In the genomic region with DNA sequence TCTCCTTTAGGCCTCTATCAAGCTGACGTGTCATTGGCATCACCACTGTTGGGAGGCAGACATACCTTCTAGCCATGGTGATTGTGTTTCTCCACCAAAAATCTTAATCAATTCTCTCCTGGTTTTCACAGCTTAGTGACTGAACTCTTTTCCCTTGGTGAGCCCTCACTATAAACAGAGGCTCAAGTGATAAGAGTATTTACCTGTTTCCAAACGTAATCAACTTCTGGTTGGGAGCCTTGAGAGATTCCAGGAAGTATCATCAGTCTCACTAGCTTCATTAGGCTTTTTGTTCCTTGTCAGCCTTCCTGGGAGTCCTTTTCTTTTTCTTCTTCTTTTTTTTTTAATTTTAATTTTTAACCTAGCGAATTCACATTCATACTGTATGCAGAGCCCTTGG, we compare ENCODE assay signal across 18 cellular contexts. TPM values are rescaled to one million over a fixed set of nuclear protein-coding genes. Genes with fewer than 3 reads are reported as not detected.
A peak's percentile ranks its signal among the peaks of the same experiment; 100 is the strongest.
DNase-seq lines count a peak whose midpoint lies in the region; ATAC-seq, FAIRE-seq and TF ChIP-seq lines count a peak whose summit lies in the region.
"Had no signal": no experiment of that assay in that cellular context is flagged by ENCODE, and none has a peak within 500 bp of the region (broad histone marks: within the 10 kb centered on the region; RNA-seq: fewer than 3 reads in every experiment).

No MANE protein-coding gene starts in this region.

- H3K4me3 ChIP-seq in K562 (no peak overlapping the region), right lobe of liver (no peak overlapping the region), smooth muscle cell (no peak overlapping the region)
- H3K4me3 ChIP-seq: GM23248, MG63 had no signal

- H3F3A ChIP-seq in smooth muscle cell (ENCODE audit: low read depth): no peaks in the 10 kb centered on the region

- H3K9me3 ChIP-seq in K562 (replicated peaks; ENCODE audit: control insufficient read depth, insufficient read depth, low read depth, low read length) (no peaks in the 10 kb centered on the region), right lobe of liver (no peaks in the 10 kb centered on the region), smooth muscle cell (replicated peaks; ENCODE audit: low read depth) (no peaks in the 10 kb centered on the region)
- H3K9me3 ChIP-seq: Caco-2, MG63 had no signal

- H3K27ac Mint-ChIP-seq in HFFc6: peak overlapping the region; percentile 56; the same call in 1 of the 2 replicates

- ATAC-seq in K562: no peak
- peak; percentile 31 to 56 (median 46) for ATAC-seq in right lobe of liver

- WGBS in K562 (ENCODE audit: insufficient coverage, low coverage, missing lambda C conversion rate): 69% methylated on average over 3 of the region's 3 CpGs
- 57% methylated on average over 3 of the region's 3 CpGs for WGBS in right lobe of liver (ENCODE audit: insufficient coverage, low coverage, low lambda C conversion rate, missing lambda C conversion rate)
- 90% methylated on average over 3 of the region's 3 CpGs for WGBS in smooth muscle cell (ENCODE audit: low lambda C conversion rate)

- H3K27me3 Mint-ChIP-seq in HFFc6 (ENCODE audit: insufficient read depth): peaks cover 2% of the 10 kb centered on the region; the same call in 1 of the 2 replicates

- H3K4me1 Mint-ChIP-seq in HFFc6 (ENCODE audit: low read depth): peaks cover 41% of the 10 kb centered on the region

- H4K20me1 ChIP-seq in K562 (replicated peaks; ENCODE audit: control insufficient read depth, insufficient read depth, low read length): no peaks in the 10 kb centered on the region
- H4K20me1 ChIP-seq in smooth muscle cell (ENCODE audit: low read depth): peaks cover 96% of the 10 kb centered on the region

- CTCF ChIA-PET in K562 (lab: Yijun Ruan, JAX; ENCODE audit: low intra/inter-chr PET ratio): no interaction called here

- no peak for DNase-seq in HFFc6
- DNase-seq in K562 (ENCODE audit: extremely low read depth in 1 of 4, low spot score in 3 of 4): no peak
- DNase-seq in right lobe of liver: no peak
- DNase-seq in smooth muscle cell (lab: John Stamatoyannopoulos, UW; ENCODE audit: unreplicated experiment): no peak
- DNase-seq in COLO668 (lab: John Stamatoyannopoulos, UW; ENCODE audit: unreplicated experiment): no peak
- no peak for DNase-seq in activated CD4-positive, alpha-beta T cell treated with anti-CD3 and anti-CD28 coated beads, Interleukin-2, amount 50 U/mL, for 1 hour
- no peak for DNase-seq in GM19240 (ENCODE audit: insufficient read length, low spot score)
- no peak for DNase-seq in occipital lobe (lab: John Stamatoyannopoulos, UW)
- DNase-seq: Caco-2; GM23248; MG63; NCI-H1092; NCI-H2107; NCI-H226; NCI-H526; NK-92 treated with Interleukin-12 subunit alpha and Interleukin-12 subunit beta, amount 100 ng/mL, for 24 hours; RPMI8226 had no signal

- H3K4me1 ChIP-seq in K562 (replicated peaks in 1 of 2; ENCODE audit: control insufficient read depth in 2 of 2, insufficient read depth in 2 of 2, low read length in 2 of 2) (no peaks in the 10 kb centered on the region), right lobe of liver (peaks cover 0 to 43% (median 10%) of the 10 kb centered on the region in 4 donors), smooth muscle cell (ENCODE audit: low read depth) (peaks cover 8% of the 10 kb centered on the region)
- H3K4me1 ChIP-seq: Caco-2 had no signal

- POLR2A ChIA-PET in K562 (lab: Yijun Ruan, JAX): interaction anchor here (0.6 kb wide), 1 partner anchor 31 kb away, joined by 3 read pairs; no protein-coding TSS in a partner anchor

- no peaks in the 10 kb centered on the region for H3K9me3 Mint-ChIP-seq in HFFc6

- H3K4me2 ChIP-seq in K562 (ENCODE audit: insufficient read depth, low read length) (no peak overlapping the region), smooth muscle cell (peak overlapping the region; percentile 62)

- TF ChIP-seq CTCF in HFFc6 (IDR thresholded peaks at IDR 0.05) (no peak), K562 (IDR thresholded peaks at IDR 0.05 in 2 of 3, conservative IDR thresholded peaks at IDR 0.05 in 1 of 3; ENCODE audit: insufficient read depth in 2 of 3, low read depth in 1 of 3, low read length in 3 of 3) (no peak), right lobe of liver (IDR thresholded peaks at IDR 0.05) (no peak), smooth muscle cell (IDR thresholded peaks at IDR 0.05; ENCODE audit: borderline replicate concordance, insufficient read depth, poor library complexity, severe bottlenecking) (no peak)

- TF ChIP-seq EP300 in K562 (IDR thresholded peaks at IDR 0.05; ENCODE audit: low read length): no peak

- no peak overlapping the region for H3K4me3 Mint-ChIP-seq in HFFc6

- TF ChIP-seq POLR2A in K562 (conservative IDR thresholded peaks at IDR 0.05) (no peak), right lobe of liver (IDR thresholded peaks at IDR 0.05) (no peak)

- FAIRE-seq in K562 (lab: Jason Lieb, UNC): no peak

- H3K9me1 ChIP-seq in K562 (ENCODE audit: control insufficient read depth, insufficient read depth, low read length): no peaks in the 10 kb centered on the region

- peaks cover 22% of the 10 kb centered on the region for H3K36me3 Mint-ChIP-seq in HFFc6 (ENCODE audit: low read depth)

- H3K27ac ChIP-seq in K562 (ENCODE audit: extremely low read depth, low read depth, low read length): peak overlapping the region; percentile 12; the same call in 1 of the 3 replicates
- H3K27ac ChIP-seq in right lobe of liver: peak overlapping the region in 2 of 3 donors; percentile 35 to 82
- peak overlapping the region; percentile 71 for H3K27ac ChIP-seq in smooth muscle cell (ENCODE audit: low read depth)
- H3K27ac ChIP-seq: C4-2B, GM23248 had no signal

- BruUV-seq in K562 (replicated peaks; lab: Mats Ljungman, UMichigan): no TSS peak

- intact Hi-C loops in K562 (cut with micrococcal nuclease) (no loop called here), right lobe of liver (cut with DNase I) (no loop called here)

- in situ Hi-C loops in K562 (cut with MboI): no loop called here

- H3K36me3 ChIP-seq in K562 (ENCODE audit: control insufficient read depth, insufficient read depth, low read length) (peaks cover 87% of the 10 kb centered on the region), right lobe of liver (peaks cover 4 to 41% (median 9%) of the 10 kb centered on the region in 4 donors), smooth muscle cell (ENCODE audit: low read depth) (peaks cover 12% of the 10 kb centered on the region)

- H3K27me3 ChIP-seq in K562 (ENCODE audit: control insufficient read depth in 2 of 2, insufficient read depth in 2 of 2, low read length in 2 of 2) (no peaks in the 10 kb centered on the region), right lobe of liver (no peaks in the 10 kb centered on the region), smooth muscle cell (ENCODE audit: low read depth) (no peaks in the 10 kb centered on the region)
- H3K27me3 ChIP-seq: MG63 had no signal

- H3K79me2 ChIP-seq in K562 (ENCODE audit: control insufficient read depth, insufficient read depth, low read length) (peaks cover 8% of the 10 kb centered on the region; the same call in 1 of the 3 replicates), smooth muscle cell (ENCODE audit: low read depth) (no peaks in the 10 kb centered on the region)

- H2AFZ ChIP-seq in K562 (ENCODE audit: low read depth, low read length) (no peak overlapping the region), smooth muscle cell (ENCODE audit: low read depth) (no peak overlapping the region)
- H2AFZ ChIP-seq: GM23248 had no signal

- no peak for TF ChIP-seq RAD21 in K562 (CRISPR knock-in tag; conservative IDR thresholded peaks at IDR 0.05 in 1 of 2, IDR thresholded peaks at IDR 0.05 in 1 of 2)

- no peak overlapping the region for H3K9ac ChIP-seq in K562 (ENCODE audit: insufficient read depth in 1 of 2, low read depth in 2 of 2, low read length in 2 of 2)
- H3K9ac ChIP-seq in smooth muscle cell (ENCODE audit: low read depth): no peak overlapping the region
- H3K9ac ChIP-seq: GM23248 had no signal

RNA-seq across cellular contexts. Expression of gene KCNQ4, which starts 33.8 kb away (rescaled TPM):
- under 1 TPM in 1 of 6 experiments, not detected in 5; 0.05 TPM for total RNA-seq in HFFc6 (2021; fragmentation: NEBNext Ultra II Directional; extraction: Animal tissue kit (Norgen Biotek cat#: 25700))
- 4.1 and 12.8 TPM in 2 replicates for total RNA-seq in K562 (2011; cell fraction: chromatin; rRNA removed; ENCODE audit: low replicate concordance)
- total RNA-seq in K562 (2011; cell fraction: nucleolus; rRNA removed): 7.4 and 7.5 TPM in 2 replicates
- 4.4 and 4.6 TPM in 2 replicates for total RNA-seq in K562 (2011; cell fraction: nucleoplasm; rRNA removed)
- total RNA-seq in K562 (2014; rRNA removed): 1.6 and 1.8 TPM in 2 replicates
- 0.64 and 0.76 TPM in 2 replicates for total RNA-seq in K562 (2014; rRNA removed; fragmentation: Illumina TruSeq; extraction: Trizol)
- 0.72 and 0.79 TPM in 2 replicates for total RNA-seq in K562 (2015; rRNA removed; fragmentation: Illumina TruSeq; extraction: Trizol)
- 3.8 and 4.1 TPM in 2 replicates for total RNA-seq in K562 (2021)
- 0.79 and 1.7 TPM in 2 replicates for polyA plus RNA-seq in K562 (2011; rRNA removed)
- polyA plus RNA-seq in K562 (2011; cell fraction: cytosol; rRNA removed): 1.1 and 1.3 TPM in 2 replicates
- 6.3 and 9.8 TPM in 2 replicates for polyA plus RNA-seq in K562 (2011; cell fraction: nucleus; rRNA removed)
- 2.5 and 4.6 TPM in 2 replicates for polyA plus RNA-seq in K562 (2012)
- 3.5 and 3.8 TPM in 2 replicates for polyA plus RNA-seq in K562 (2014; fragmentation: Illumina TruSeq; extraction: Trizol)
- under 1 TPM; 0.07 to 0.27 TPM for polyA plus RNA-seq in K562 (2014; fragmentation: Nextera tagmentation; extraction: Ambion mirVana)
- 3.4 and 3.7 TPM in 2 replicates for polyA plus RNA-seq in K562 (2014; rRNA removed)
- 0.42 and 0.49 TPM in 2 replicates for polyA minus RNA-seq in K562 (2011; rRNA and poly(A)+ RNA removed)
- 1.0 TPM in 2 replicates for polyA minus RNA-seq in K562 (2011; cell fraction: cytosol; rRNA and poly(A)+ RNA removed)
- polyA minus RNA-seq in K562 (2011; cell fraction: nucleus; rRNA and poly(A)+ RNA removed): 3.6 and 3.7 TPM in 2 replicates
- total RNA-seq in right lobe of liver: under 1 TPM; 0.12 to 0.23 (median 0.15) TPM
- 0.63 TPM in 1 of 2 replicates, not detected in the other for total RNA-seq in smooth muscle cell
- 0.06 and 0.17 TPM in 2 replicates for polyA plus RNA-seq in smooth muscle cell
- total RNA-seq in occipital lobe: 1.7 TPM
- total RNA-seq: GM23248 had no signal
- polyA plus RNA-seq: GM23248 had no signal

RNA-seq across cellular contexts. Expression of gene NFYC, which starts 58.3 kb away (rescaled TPM):
- 10 to 100 TPM; 31.0 to 48.1 (median 43.8) TPM for total RNA-seq in HFFc6 (2021; fragmentation: NEBNext Ultra II Directional; extraction: Animal tissue kit (Norgen Biotek cat#: 25700))
- 51.1 and 58.3 TPM in 2 replicates for total RNA-seq in K562 (2011; cell fraction: chromatin; rRNA removed; ENCODE audit: low replicate concordance)
- total RNA-seq in K562 (2011; cell fraction: nucleolus; rRNA removed): 43.8 and 43.9 TPM in 2 replicates
- total RNA-seq in K562 (2011; cell fraction: nucleoplasm; rRNA removed): 49.1 and 60.1 TPM in 2 replicates
- total RNA-seq in K562 (2014; rRNA removed) (41.1 and 44.2 TPM in 2 replicates), K562 (2014; rRNA removed; fragmentation: Illumina TruSeq; extraction: Trizol) (22.7 and 26.4 TPM in 2 replicates), K562 (2015; rRNA removed; fragmentation: Illumina TruSeq; extraction: Trizol) (31.2 and 31.4 TPM in 2 replicates), K562 (2021) (53.9 and 59.8 TPM in 2 replicates), right lobe of liver (10 to 100 TPM; 21.9 to 36.1 (median 28.1) TPM), smooth muscle cell (18.1 and 18.4 TPM in 2 replicates), occipital lobe (34.6 TPM)
- polyA plus RNA-seq in K562 (2011; rRNA removed) (47.2 and 65.6 TPM in 2 replicates), K562 (2014; fragmentation: Illumina TruSeq; extraction: Trizol) (56.2 and 65.1 TPM in 2 replicates), K562 (2014; fragmentation: Nextera tagmentation; extraction: Ambion mirVana) (1 to 10 TPM; 4.8 to 7.2 TPM), K562 (2014; rRNA removed) (51.3 and 57.7 TPM in 2 replicates), smooth muscle cell (28.6 and 35.3 TPM in 2 replicates)
- 78.9 and 120 TPM in 2 replicates for polyA plus RNA-seq in K562 (2011; cell fraction: cytosol; rRNA removed)
- 72.3 and 83.1 TPM in 2 replicates for polyA plus RNA-seq in K562 (2011; cell fraction: nucleus; rRNA removed)
- 52.9 and 79.3 TPM in 2 replicates for polyA plus RNA-seq in K562 (2012)
- polyA minus RNA-seq in K562 (2011; rRNA and poly(A)+ RNA removed): 45.7 and 65.0 TPM in 2 replicates
- 38.9 and 49.7 TPM in 2 replicates for polyA minus RNA-seq in K562 (2011; cell fraction: cytosol; rRNA and poly(A)+ RNA removed)
- 34.9 and 50.8 TPM in 2 replicates for polyA minus RNA-seq in K562 (2011; cell fraction: nucleus; rRNA and poly(A)+ RNA removed)

Comparison
In these comparisons a context has a peak if more than half of its experiments do, and no peak if none do; other contexts are left out.
1. H3K27ac ChIP-seq: peak in every context shown above with its lines; median percentile 71 in smooth muscle cell; 58 in right lobe of liver; 12 in K562.